ENCODE assay signal across 8 cellular contexts in the genomic region with DNA sequence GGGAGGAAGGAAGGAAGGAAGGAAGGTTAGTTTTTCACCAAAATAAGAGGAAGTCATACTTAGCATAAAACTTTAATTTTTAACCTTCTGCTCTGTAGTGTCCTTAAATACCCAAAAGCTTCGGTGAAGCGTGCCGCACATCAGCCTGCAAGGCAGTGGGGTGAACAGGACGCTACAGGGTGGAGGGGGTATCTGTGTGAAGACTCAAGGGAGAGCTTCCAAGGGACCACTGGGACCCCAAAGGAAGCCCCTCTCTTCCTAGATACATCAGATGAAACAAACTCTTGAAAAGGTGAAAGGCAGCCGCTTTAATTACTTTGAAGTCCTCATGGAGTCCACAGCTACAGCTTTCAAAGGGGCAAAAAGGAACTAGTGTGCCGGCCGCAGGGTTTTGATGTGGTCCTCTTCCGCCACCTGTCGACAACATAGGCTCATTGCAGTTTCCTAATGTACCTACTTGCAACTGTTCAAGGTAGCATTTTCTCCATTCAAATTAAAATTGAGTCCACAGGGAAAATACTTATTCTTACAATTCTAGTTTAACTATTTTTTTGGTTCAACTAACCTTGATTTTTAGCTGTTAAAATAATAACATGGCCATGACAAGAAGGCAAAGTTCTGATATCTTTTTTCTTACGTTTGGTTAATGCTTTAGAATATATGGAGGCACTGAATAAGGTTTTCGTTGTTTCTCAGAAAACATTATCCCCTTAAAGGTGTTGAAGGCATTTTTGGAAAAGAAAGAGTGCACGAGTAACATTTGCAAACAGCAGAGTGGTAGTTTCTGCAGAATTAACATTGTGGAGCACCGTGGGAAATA.
DNase-seq lines count a peak whose midpoint lies in the region; FAIRE-seq and TF ChIP-seq lines count a peak whose summit lies in the region.

No MANE protein-coding gene starts in this region.

- no peaks in the 10 kb centered on the region for H3K4me1 ChIP-seq in endothelial cell of umbilical vein (ENCODE audit: control insufficient read depth, extremely low read depth, insufficient read depth, low read length)

- CTCF ChIA-PET in endothelial cell of umbilical vein (lab: Charles Lee), result interaction anchor here (0.6 to 2.3 kb wide), 37 partner anchors 8 to 494 kb away, joined by 3 to 131 read pairs (median 3); a partner anchor contains a TSS

- DNase-seq in CMK (ENCODE audit: low read depth) (peak; percentile 70), GM20000 (ENCODE audit: low spot score) (peak; percentile 73), HTR-8/SVneo (ENCODE audit: insufficient read length, low spot score) (peak; percentile 69), NOMO-1 treated with dmso at 0.1 percent for 144 hours (lab: John Stamatoyannopoulos, UW; ENCODE audit: unreplicated experiment) (peak; percentile 61), endothelial cell of umbilical vein (ENCODE audit: low read depth, low spot score) (peak; percentile 81), mucosa of gallbladder (ENCODE audit: low spot score) (peak; percentile 83)
- peak; percentile 42 to 57 (median 43) for DNase-seq in activated CD8-positive, alpha-beta memory T cell treated with anti-CD3 and anti-CD28 coated beads for 48 hours (ENCODE audit: low read depth in 2 of 3, low spot score in 2 of 3)
- DNase-seq in stimulated activated CD8-positive, alpha-beta memory T cell treated with anti-CD3 and anti-CD28 coated beads, Interleukin-7, amount 100 ng/mL, for 24 hours (ENCODE audit: low read depth), result peak; percentile 43

- dilution Hi-C loops in endothelial cell of umbilical vein (cut with MboI; ENCODE audit: extremely low pct_ligation_motif_present, low sequenced_read_pairs), result no loop called here

- H3K27ac ChIP-seq in endothelial cell of umbilical vein (ENCODE audit: insufficient read depth, low read depth, low read length), result no peak overlapping the region

- no peaks in the 10 kb centered on the region for H3K36me3 ChIP-seq in endothelial cell of umbilical vein (ENCODE audit: control insufficient read depth in 2 of 2, extremely low read depth in 1 of 2, insufficient read depth in 2 of 2, low read length in 2 of 2)

- H3K79me2 ChIP-seq in endothelial cell of umbilical vein (ENCODE audit: control insufficient read depth, insufficient read depth, low read length), result no peaks in the 10 kb centered on the region

- H3K9ac ChIP-seq in endothelial cell of umbilical vein (replicated peaks; ENCODE audit: extremely low read depth, insufficient read depth, low read length), result no peak overlapping the region

- no peak overlapping the region for H3K4me2 ChIP-seq in endothelial cell of umbilical vein (ENCODE audit: insufficient read depth, low read length)

- no peak overlapping the region for H2AFZ ChIP-seq in endothelial cell of umbilical vein (ENCODE audit: low read depth, low read length)

- TF ChIP-seq CTCF in GM20000 (IDR thresholded peaks at IDR 0.05; ENCODE audit: extremely low read depth, missing control alignments) (peak; percentile 84), endothelial cell of umbilical vein (IDR thresholded peaks at IDR 0.05; ENCODE audit: extremely low read depth in 1 of 2, insufficient read depth in 1 of 2, low read depth in 1 of 2, low read length in 2 of 2) (peak; percentile 79 to 89)

- H4K20me1 ChIP-seq in endothelial cell of umbilical vein (replicated peaks; ENCODE audit: control insufficient read depth, extremely low read depth, insufficient read depth, low read length), result no peaks in the 10 kb centered on the region

- no peak for FAIRE-seq in HTR-8/SVneo (lab: Jason Lieb, UNC)
- peak; percentile 87 for FAIRE-seq in endothelial cell of umbilical vein (lab: Jason Lieb, UNC)

- no TSS peak for BruUV-seq in endothelial cell of umbilical vein (replicated peaks; lab: Mats Ljungman, UMichigan)

- no peak overlapping the region for H3K4me3 ChIP-seq in endothelial cell of umbilical vein (replicated peaks in 1 of 3; ENCODE audit: insufficient read depth in 1 of 3, low read depth in 1 of 3, low read length in 3 of 3)

- POLR2A ChIA-PET in endothelial cell of umbilical vein (lab: Charles Lee), result interaction anchor here (0.5 kb wide), 1 partner anchor 351 kb away, joined by 3 read pairs; no protein-coding TSS in a partner anchor

- no peaks in the 10 kb centered on the region for H3K9me3 ChIP-seq in endothelial cell of umbilical vein (replicated peaks; ENCODE audit: control insufficient read depth, insufficient read depth, low read length)

- TF ChIP-seq POLR2A in endothelial cell of umbilical vein (IDR thresholded peaks at IDR 0.05; ENCODE audit: low read depth, low read length), result no peak

- H3K27me3 ChIP-seq in endothelial cell of umbilical vein (ENCODE audit: control insufficient read depth in 2 of 2, insufficient read depth in 2 of 2, low read length in 2 of 2), result no peaks in the 10 kb centered on the region

- intact Hi-C loops in endothelial cell of umbilical vein (cut with micrococcal nuclease), result loop anchor here (1.0 to 5.0 kb wide), 11 partner anchors 52 to 532 kb away; a partner anchor contains a TSS

- no peaks in the 10 kb centered on the region for H3K9me1 ChIP-seq in endothelial cell of umbilical vein (replicated peaks; ENCODE audit: control insufficient read depth, extremely low read depth, insufficient read depth, low read length)

TF ChIP-seq in endothelial cell of umbilical vein, 7 proteins besides CTCF, POLR2A, EP300 and RAD21:
- TF ChIP-seq JUN (IDR thresholded peaks at IDR 0.05; ENCODE audit: borderline replicate concordance, insufficient read depth, insufficient read length, low read depth), result no peak
- TF ChIP-seq MYC (IDR thresholded peaks at IDR 0.05; ENCODE audit: low read depth, low read length), result no peak
- no peak for TF ChIP-seq FOS (IDR thresholded peaks at IDR 0.05; ENCODE audit: borderline replicate concordance, insufficient read depth, low read length)
